Comparison of ENCODE assay signal across 33 cellular contexts in the genomic region with DNA sequence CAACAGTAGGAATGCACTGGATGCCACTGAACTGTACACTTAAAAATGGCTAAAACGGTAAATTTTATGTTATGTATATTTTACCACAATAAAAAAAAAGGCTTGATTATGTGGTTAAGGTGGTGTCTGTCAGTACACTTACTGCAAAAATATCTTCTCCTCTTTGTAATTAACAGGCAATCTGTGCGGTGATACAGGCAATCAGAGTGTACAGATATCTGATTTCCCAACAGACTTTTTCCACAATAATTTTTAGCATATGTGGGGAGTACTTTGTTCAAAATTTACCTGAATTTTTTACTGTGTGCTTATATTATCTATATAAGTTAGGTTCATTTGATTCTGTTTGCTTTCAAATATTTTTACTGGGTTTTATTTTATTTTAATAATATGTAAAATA.
"Had no signal": no experiment of that assay in that cellular context is flagged by ENCODE, and none has a peak within 500 bp of the region (broad histone marks: within the 10 kb centered on the region; RNA-seq: fewer than 3 reads in every experiment).

No MANE protein-coding gene starts in this region.

- H3K9me3 Mint-ChIP-seq: activated B cell treated with CpG ODN at 0.5 μM for 24 hours; activated CD4-positive, alpha-beta memory T cell treated with anti-CD3 and anti-CD28 coated beads for 36 hours; activated naive CD4-positive, alpha-beta T cell treated with anti-CD3 and anti-CD28 coated beads, Interleukin-2, amount 10 ng/mL, durations not matched to agents 7 days and 5 days; activated naive CD8-positive, alpha-beta T cell treated with anti-CD3 and anti-CD28 coated beads, Interleukin-2, amount 50 U/mL, for 24 hours; brain; T-cell had no signal

- H3K27me3 ChIP-seq: MG63 had no signal

- H3K4me3 Mint-ChIP-seq: activated B cell treated with CpG ODN at 0.5 μM for 24 hours; activated CD4-positive, alpha-beta memory T cell treated with anti-CD3 and anti-CD28 coated beads for 36 hours; activated naive CD4-positive, alpha-beta T cell treated with anti-CD3 and anti-CD28 coated beads, Interleukin-2, amount 10 ng/mL, durations not matched to agents 7 days and 5 days; activated naive CD8-positive, alpha-beta T cell; activated naive CD8-positive, alpha-beta T cell treated with anti-CD3 and anti-CD28 coated beads, Interleukin-2, amount 50 U/mL, for 24 hours; brain; T-cell had no signal

- H3K4me3 ChIP-seq: MG63, PC-9, SK-N-MC had no signal

- H3K4me2 ChIP-seq: PC-9 had no signal

- H3K27ac Mint-ChIP-seq: activated B cell treated with CpG ODN at 0.5 μM for 24 hours; activated naive CD4-positive, alpha-beta T cell treated with anti-CD3 and anti-CD28 coated beads, Interleukin-2, amount 10 ng/mL, durations not matched to agents 7 days and 5 days; brain had no signal

- H3K27ac ChIP-seq: PC-9, VCaP had no signal

- ATAC-seq: activated naive CD8-positive, alpha-beta T cell treated with anti-CD3 and anti-CD28 coated beads, Interleukin-2, amount 50 U/mL, for 24 hours; T-cell had no signal

- H2AFZ ChIP-seq: PC-9 had no signal

- H3K9me3 ChIP-seq: MG63 had no signal

- H3K27me3 Mint-ChIP-seq: activated B cell treated with CpG ODN at 0.5 μM for 24 hours; activated CD4-positive, alpha-beta memory T cell treated with anti-CD3 and anti-CD28 coated beads for 36 hours; activated naive CD4-positive, alpha-beta T cell treated with anti-CD3 and anti-CD28 coated beads, Interleukin-2, amount 10 ng/mL, durations not matched to agents 7 days and 5 days; activated naive CD8-positive, alpha-beta T cell; activated naive CD8-positive, alpha-beta T cell treated with anti-CD3 and anti-CD28 coated beads, Interleukin-2, amount 50 U/mL, for 24 hours; brain; T-cell had no signal

- H3K4me1 Mint-ChIP-seq: activated B cell treated with CpG ODN at 0.5 μM for 24 hours had no signal

- FAIRE-seq: bronchial epithelial cell, RCC 7860 had no signal

- DNase-seq: activated B cell treated with CpG ODN at 0.5 μM for 24 hours; activated CD4-positive, alpha-beta memory T cell treated with anti-CD3 and anti-CD28 coated beads for 36 hours; activated CD4-positive, alpha-beta T cell treated with anti-CD3 and anti-CD28 coated beads for 4 hours; activated CD4-positive, alpha-beta T cell treated with anti-CD3 and anti-CD28 coated beads, Interleukin-2, amount 50 U/mL, for 1 hour; activated CD4-positive, CD25-positive, alpha-beta regulatory T cell treated with anti-CD3 and anti-CD28 coated beads, Interleukin-2, amount 50 U/mL, for 72 hours; activated naive CD4-positive, alpha-beta T cell treated with anti-CD3 and anti-CD28 coated beads, Interleukin-2, amount 10 ng/mL, durations not matched to agents 7 days and 5 days; activated naive CD8-positive, alpha-beta T cell treated with anti-CD3 and anti-CD28 coated beads, Interleukin-2, amount 50 U/mL, for 24 hours; activated T-cell treated with anti-CD3 and anti-CD28 coated beads, Interleukin-2, amount 50 U/mL, for 1 hour; anterior cingulate cortex; caudate nucleus; Kasumi-1; KG1; MG63; NCI-H1048; NCI-H1105 treated with DMSO at 0.1 percent for 48 hours; NCI-H1436; NCI-H1694; NCI-H1930; NCI-H2081 treated with DMSO at 0.1 percent for 48 hours; NCI-H510A; NCI-H748 treated with DMSO at 0.1 percent for 48 hours; NK-92 treated with Interleukin-12 subunit alpha and Interleukin-12 subunit beta, amount 100 ng/mL, for 24 hours; PC-9; Right ventricle myocardium superior; T-cell; T-helper 2 cell; T-helper 9 cell had no signal

- H3K36me3 ChIP-seq: MG63 had no signal
